ENCODE assay signal across 8 cellular contexts in the genomic region with DNA sequence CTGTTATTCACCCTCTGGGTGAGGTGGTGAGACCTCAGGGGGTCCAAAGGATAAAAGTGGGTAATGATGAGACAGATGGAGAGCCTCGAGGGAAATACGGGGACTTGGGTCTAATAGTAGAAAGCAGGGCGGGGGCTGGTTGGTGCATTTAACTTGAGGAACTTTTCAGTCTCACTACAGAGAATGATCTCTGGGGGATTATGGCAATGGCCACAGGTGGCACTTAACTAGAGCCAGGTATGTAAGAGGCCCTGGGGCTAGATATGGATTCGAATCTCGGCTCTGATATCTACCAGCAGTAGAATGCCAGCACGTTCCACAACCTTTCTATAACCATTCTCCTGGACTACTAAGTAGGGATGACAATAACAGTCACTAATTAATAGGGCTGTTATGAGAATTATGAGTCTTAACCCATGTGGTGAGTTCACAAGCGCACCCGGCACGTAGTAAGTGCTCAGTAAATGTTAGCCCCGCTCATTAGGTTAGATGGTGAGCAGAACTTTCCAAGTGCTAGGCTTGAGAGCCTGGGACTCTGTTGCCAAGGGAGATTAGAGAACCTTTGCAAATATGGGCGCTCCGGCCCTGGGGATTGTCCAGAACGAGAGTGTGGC. TPM values are rescaled to one million over a fixed set of nuclear protein-coding genes. Genes with fewer than 3 reads are reported as not detected.
DNase-seq lines count a peak whose midpoint lies in the region; TF ChIP-seq lines count a peak whose summit lies in the region.

No MANE protein-coding gene starts in this region.

- no peaks in the 10 kb centered on the region for H4K20me1 ChIP-seq in OCI-LY7 (ENCODE audit: insufficient read depth, low read length)

- H3K4me3 ChIP-seq in OCI-LY7 (ENCODE audit: low read depth, low read length, poor library complexity, severe bottlenecking), result peak overlapping the region; percentile 71
- peak overlapping the region; percentile 49 to 63 (median 59) for H3K4me3 ChIP-seq in skeletal muscle tissue (ENCODE audit: low read length in 3 of 3)

- no peaks in the 10 kb centered on the region for H3K79me2 ChIP-seq in OCI-LY7 (ENCODE audit: insufficient read depth, low read depth, low read length)

- peaks cover 25 to 44% (median 29%) of the 10 kb centered on the region in 3 donors for H3K27me3 ChIP-seq in skeletal muscle tissue (ENCODE audit: control insufficient read depth in 3 of 3, insufficient read depth in 3 of 3, low read length in 3 of 3)

- peak overlapping the region; percentile 83 for H3K4me2 ChIP-seq in OCI-LY7 (ENCODE audit: low read length)

- no peaks in the 10 kb centered on the region for H3K9me2 ChIP-seq in OCI-LY7 (ENCODE audit: insufficient read depth, low read length)

- POLR2A ChIA-PET in OCI-LY7 (lab: Charles Lee), result interaction anchor here (0.5 to 0.7 kb wide), 4 partner anchors 36 to 310 kb away, joined by 3 read pairs; no protein-coding TSS in a partner anchor

- peak overlapping the region; percentile 71 for H2AFZ ChIP-seq in OCI-LY7 (ENCODE audit: low read length)

- H3K36me3 ChIP-seq in OCI-LY7 (ENCODE audit: insufficient read depth, low read length) (no peaks in the 10 kb centered on the region), skeletal muscle tissue (ENCODE audit: control insufficient read depth in 3 of 3, insufficient read depth in 3 of 3, low read length in 3 of 3) (no peaks in the 10 kb centered on the region)

- H3K9me3 ChIP-seq in OCI-LY7 (ENCODE audit: low read length), result no peaks in the 10 kb centered on the region
- no peaks in the 10 kb centered on the region for H3K9me3 ChIP-seq in skeletal muscle tissue (ENCODE audit: control insufficient read depth in 3 of 3, low read length in 3 of 3)

- peaks cover 19% of the 10 kb centered on the region for H3K4me1 ChIP-seq in OCI-LY7 (ENCODE audit: insufficient read depth, low read length, poor library complexity, severe bottlenecking)
- peaks cover 3 to 23% (median 14%) of the 10 kb centered on the region in 3 donors for H3K4me1 ChIP-seq in skeletal muscle tissue (ENCODE audit: control insufficient read depth in 3 of 3, insufficient read depth in 3 of 3, low read length in 3 of 3)

- intact Hi-C loops in OCI-LY7 (cut with micrococcal nuclease; ENCODE audit: unreplicated experiment), result loop anchor here (5.0 to 10.0 kb wide), 4 partner anchors 187 to 1190 kb away; no protein-coding TSS in a partner anchor

- CTCF ChIA-PET in OCI-LY7 (lab: Charles Lee; ENCODE audit: unreplicated experiment), result interaction anchor here (0.6 to 1.0 kb wide), 4 partner anchors 24 to 279 kb away, joined by 3 to 7 read pairs (median 6); no protein-coding TSS in a partner anchor

- no peak overlapping the region for H3K9ac ChIP-seq in skeletal muscle tissue (ENCODE audit: low read depth in 1 of 3, low read length in 3 of 3)

- DNase-seq in NCI-H1092 treated with DMSO at 0.1 percent for 48 hours (lab: John Stamatoyannopoulos, UW), result peak; percentile 12
- no peak for DNase-seq in NCI-H1092 (lab: John Stamatoyannopoulos, UW)
- peak; percentile 42 for DNase-seq in OCI-LY7 (ENCODE audit: low spot score)
- peak; percentile 25 for DNase-seq in germinal center (ENCODE audit: low spot score)
- no peak for DNase-seq in GF-D8 (lab: John Stamatoyannopoulos, UW)
- DNase-seq in COLO668 (lab: John Stamatoyannopoulos, UW; ENCODE audit: unreplicated experiment), result no peak
- DNase-seq in CD1c-positive myeloid dendritic cell (ENCODE audit: extremely low spot score), result no peak

- no peak for TF ChIP-seq CTCF in OCI-LY7 (conservative IDR thresholded peaks at IDR 0.05; ENCODE audit: low read length)

- no TSS peak for BruUV-seq in OCI-LY7 (replicated peaks; lab: Mats Ljungman, UMichigan)

- no peak overlapping the region for H3K27ac ChIP-seq in OCI-LY7 (ENCODE audit: low read depth, low read length, poor library complexity, severe bottlenecking)
- H3K27ac ChIP-seq in skeletal muscle tissue (ENCODE audit: low read depth, low read length), result no peak overlapping the region

RNA-seq across cellular contexts. Expression of gene PLXNC1, which starts 0.9 kb away (rescaled TPM):
- 3.6 and 4.5 TPM in 2 replicates for total RNA-seq in OCI-LY7 (2014; rRNA removed; shearing (Covaris generic))
- 8.0 and 9.1 TPM in 2 replicates for total RNA-seq in OCI-LY7 (2022)
- total RNA-seq in skeletal muscle tissue, result 17.2 TPM

Comparison
In these comparisons a context has a peak if more than half of its experiments do, and no peak if none do; other contexts are left out.
1. DNase-seq: peak in NCI-H1092 treated with DMSO at 0.1 percent for 48 hours (single experiment), OCI-LY7 (single experiment) and germinal center (single experiment); none in NCI-H1092 (single experiment), GF-D8 (single experiment), COLO668 (single experiment) and CD1c-positive myeloid dendritic cell (single experiment).